1 cellular context compared by ENCODE assay signal in the genomic region with DNA sequence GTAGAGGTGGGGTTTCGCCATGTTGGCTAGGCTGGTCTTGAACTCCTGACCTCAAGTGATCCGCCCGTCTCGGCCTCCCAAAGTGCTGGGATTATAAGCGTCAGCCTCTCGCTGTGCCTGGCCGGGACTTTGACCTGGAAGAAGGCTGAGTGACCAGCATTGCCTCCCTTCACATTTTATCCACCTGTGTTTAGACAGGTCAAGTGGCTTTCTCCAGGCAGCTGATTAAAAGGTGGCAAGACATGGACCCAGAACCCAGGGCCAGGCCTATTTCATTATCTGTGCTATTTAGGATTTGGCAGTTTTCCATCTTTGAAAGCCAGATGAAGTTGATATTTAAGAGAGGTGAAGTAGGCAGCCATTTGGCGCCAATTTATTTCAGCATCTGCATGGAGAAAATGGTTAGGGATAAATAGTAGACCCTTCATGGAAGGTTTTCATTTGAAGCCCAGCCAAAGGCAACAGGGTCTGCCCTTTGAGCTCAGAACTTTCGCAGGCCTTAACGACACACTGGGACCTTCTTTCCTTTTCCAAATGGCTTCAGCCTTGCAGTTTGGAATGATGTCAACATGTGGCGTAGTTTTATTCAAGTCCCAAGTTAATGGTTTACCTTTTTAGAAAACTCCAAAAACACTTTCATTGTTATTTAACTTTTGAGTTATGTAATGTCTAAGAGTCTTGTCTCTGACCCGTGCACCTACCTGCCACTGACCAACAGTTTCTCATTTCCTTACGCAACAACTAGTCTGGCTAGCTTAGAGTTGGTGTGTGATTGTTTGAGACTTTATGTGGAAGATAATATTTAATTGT.
TF ChIP-seq lines count a peak whose summit lies in the region.

No MANE protein-coding gene starts in this region.

TF ChIP-seq in HepG2, 621 proteins besides CTCF, POLR2A, EP300 and RAD21 (continued from another document and continues in another):
- no peak; the same call in 1 of the 2 replicates for TF ChIP-seq ZSCAN5A (CRISPR knock-in tag; IDR thresholded peaks at IDR 0.05; ENCODE audit: borderline replicate concordance)
- TF ChIP-seq SP2 (CRISPR knock-in tag; IDR thresholded peaks at IDR 0.05), result no peak
- TF ChIP-seq MXD4 (CRISPR knock-in tag; IDR thresholded peaks at IDR 0.05), result no peak
- no peak for TF ChIP-seq MAF1 (CRISPR knock-in tag; IDR thresholded peaks at IDR 0.05; ENCODE audit: borderline replicate concordance)
- no peak for TF ChIP-seq SMAD9 (CRISPR knock-in tag; IDR thresholded peaks at IDR 0.05)
- TF ChIP-seq HHEX (CRISPR knock-in tag; IDR thresholded peaks at IDR 0.05), result no peak
- no peak for TF ChIP-seq ZFP36L2 (CRISPR knock-in tag; IDR thresholded peaks at IDR 0.05)
- TF ChIP-seq BRCA1 (CRISPR knock-in tag; IDR thresholded peaks at IDR 0.05), result 0 out of 2 replicates have a peak, but pooled peaks have one; percentile 23
- no peak for TF ChIP-seq ATAD3A (CRISPR knock-in tag; IDR thresholded peaks at IDR 0.05)
- TF ChIP-seq, protein P1, sequence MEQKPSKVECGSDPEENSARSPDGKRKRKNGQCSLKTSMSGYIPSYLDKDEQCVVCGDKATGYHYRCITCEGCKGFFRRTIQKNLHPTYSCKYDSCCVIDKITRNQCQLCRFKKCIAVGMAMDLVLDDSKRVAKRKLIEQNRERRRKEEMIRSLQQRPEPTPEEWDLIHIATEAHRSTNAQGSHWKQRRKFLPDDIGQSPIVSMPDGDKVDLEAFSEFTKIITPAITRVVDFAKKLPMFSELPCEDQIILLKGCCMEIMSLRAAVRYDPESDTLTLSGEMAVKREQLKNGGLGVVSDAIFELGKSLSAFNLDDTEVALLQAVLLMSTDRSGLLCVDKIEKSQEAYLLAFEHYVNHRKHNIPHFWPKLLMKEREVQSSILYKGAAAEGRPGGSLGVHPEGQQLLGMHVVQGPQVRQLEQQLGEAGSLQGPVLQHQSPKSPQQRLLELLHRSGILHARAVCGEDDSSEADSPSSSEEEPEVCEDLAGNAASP (CRISPR knock-in tag; IDR thresholded peaks at IDR 0.05; ENCODE audit: borderline replicate concordance), result no peak; the same call in 1 of the 2 replicates
- TF ChIP-seq NFRKB (IDR thresholded peaks at IDR 0.05), result no peak
- TF ChIP-seq, protein P2, sequence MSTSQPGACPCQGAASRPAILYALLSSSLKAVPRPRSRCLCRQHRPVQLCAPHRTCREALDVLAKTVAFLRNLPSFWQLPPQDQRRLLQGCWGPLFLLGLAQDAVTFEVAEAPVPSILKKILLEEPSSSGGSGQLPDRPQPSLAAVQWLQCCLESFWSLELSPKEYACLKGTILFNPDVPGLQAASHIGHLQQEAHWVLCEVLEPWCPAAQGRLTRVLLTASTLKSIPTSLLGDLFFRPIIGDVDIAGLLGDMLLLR (CRISPR knock-in tag; IDR thresholded peaks at IDR 0.05), result no peak
- no peak for TF ChIP-seq MBNL3 (CRISPR knock-in tag; conservative IDR thresholded peaks at IDR 0.05)
- TF ChIP-seq, protein P3, sequence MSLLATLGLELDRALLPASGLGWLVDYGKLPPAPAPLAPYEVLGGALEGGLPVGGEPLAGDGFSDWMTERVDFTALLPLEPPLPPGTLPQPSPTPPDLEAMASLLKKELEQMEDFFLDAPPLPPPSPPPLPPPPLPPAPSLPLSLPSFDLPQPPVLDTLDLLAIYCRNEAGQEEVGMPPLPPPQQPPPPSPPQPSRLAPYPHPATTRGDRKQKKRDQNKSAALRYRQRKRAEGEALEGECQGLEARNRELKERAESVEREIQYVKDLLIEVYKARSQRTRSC (CRISPR knock-in tag; IDR thresholded peaks at IDR 0.05; ENCODE audit: low read depth), result no peak
- TF ChIP-seq SNAI1 (CRISPR knock-in tag; IDR thresholded peaks at IDR 0.05; ENCODE audit: borderline replicate concordance), result no peak
- TF ChIP-seq KLF6 (CRISPR knock-in tag; IDR thresholded peaks at IDR 0.05), result no peak
- no peak for TF ChIP-seq PHF5A (CRISPR knock-in tag; IDR thresholded peaks at IDR 0.05; ENCODE audit: low read depth, unreplicated experiment)
- TF ChIP-seq NFE2 (CRISPR knock-in tag; IDR thresholded peaks at IDR 0.05), result no peak
- TF ChIP-seq JUN (CRISPR knock-in tag; IDR thresholded peaks at IDR 0.05), result no peak
- TF ChIP-seq, protein P4, sequence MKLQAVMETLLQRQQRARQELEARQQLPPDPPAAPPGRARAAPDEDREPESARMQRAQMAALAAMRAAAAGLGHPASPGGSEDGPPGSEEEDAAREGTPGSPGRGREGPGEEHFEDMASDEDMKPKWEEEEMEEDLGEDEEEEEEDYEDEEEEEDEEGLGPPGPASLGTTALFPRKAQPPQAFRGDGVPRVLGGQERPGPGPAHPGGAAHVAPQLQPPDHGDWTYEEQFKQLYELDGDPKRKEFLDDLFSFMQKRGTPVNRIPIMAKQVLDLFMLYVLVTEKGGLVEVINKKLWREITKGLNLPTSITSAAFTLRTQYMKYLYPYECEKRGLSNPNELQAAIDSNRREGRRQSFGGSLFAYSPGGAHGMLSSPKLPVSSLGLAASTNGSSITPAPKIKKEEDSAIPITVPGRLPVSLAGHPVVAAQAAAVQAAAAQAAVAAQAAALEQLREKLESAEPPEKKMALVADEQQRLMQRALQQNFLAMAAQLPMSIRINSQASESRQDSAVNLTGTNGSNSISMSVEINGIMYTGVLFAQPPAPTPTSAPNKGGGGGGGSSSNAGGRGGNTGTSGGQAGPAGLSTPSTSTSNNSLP (IDR thresholded peaks at IDR 0.05; ENCODE audit: low read depth, low read length), result peak; percentile 77
- TF ChIP-seq POLR2AphosphoS2 (IDR thresholded peaks at IDR 0.05; ENCODE audit: low read depth, low read length), result no peak
- TF ChIP-seq, protein P5, sequence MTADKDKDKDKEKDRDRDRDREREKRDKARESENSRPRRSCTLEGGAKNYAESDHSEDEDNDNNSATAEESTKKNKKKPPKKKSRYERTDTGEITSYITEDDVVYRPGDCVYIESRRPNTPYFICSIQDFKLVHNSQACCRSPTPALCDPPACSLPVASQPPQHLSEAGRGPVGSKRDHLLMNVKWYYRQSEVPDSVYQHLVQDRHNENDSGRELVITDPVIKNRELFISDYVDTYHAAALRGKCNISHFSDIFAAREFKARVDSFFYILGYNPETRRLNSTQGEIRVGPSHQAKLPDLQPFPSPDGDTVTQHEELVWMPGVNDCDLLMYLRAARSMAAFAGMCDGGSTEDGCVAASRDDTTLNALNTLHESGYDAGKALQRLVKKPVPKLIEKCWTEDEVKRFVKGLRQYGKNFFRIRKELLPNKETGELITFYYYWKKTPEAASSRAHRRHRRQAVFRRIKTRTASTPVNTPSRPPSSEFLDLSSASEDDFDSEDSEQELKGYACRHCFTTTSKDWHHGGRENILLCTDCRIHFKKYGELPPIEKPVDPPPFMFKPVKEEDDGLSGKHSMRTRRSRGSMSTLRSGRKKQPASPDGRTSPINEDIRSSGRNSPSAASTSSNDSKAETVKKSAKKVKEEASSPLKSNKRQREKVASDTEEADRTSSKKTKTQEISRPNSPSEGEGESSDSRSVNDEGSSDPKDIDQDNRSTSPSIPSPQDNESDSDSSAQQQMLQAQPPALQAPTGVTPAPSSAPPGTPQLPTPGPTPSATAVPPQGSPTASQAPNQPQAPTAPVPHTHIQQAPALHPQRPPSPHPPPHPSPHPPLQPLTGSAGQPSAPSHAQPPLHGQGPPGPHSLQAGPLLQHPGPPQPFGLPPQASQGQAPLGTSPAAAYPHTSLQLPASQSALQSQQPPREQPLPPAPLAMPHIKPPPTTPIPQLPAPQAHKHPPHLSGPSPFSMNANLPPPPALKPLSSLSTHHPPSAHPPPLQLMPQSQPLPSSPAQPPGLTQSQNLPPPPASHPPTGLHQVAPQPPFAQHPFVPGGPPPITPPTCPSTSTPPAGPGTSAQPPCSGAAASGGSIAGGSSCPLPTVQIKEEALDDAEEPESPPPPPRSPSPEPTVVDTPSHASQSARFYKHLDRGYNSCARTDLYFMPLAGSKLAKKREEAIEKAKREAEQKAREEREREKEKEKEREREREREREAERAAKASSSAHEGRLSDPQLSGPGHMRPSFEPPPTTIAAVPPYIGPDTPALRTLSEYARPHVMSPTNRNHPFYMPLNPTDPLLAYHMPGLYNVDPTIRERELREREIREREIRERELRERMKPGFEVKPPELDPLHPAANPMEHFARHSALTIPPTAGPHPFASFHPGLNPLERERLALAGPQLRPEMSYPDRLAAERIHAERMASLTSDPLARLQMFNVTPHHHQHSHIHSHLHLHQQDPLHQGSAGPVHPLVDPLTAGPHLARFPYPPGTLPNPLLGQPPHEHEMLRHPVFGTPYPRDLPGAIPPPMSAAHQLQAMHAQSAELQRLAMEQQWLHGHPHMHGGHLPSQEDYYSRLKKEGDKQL (CRISPR knock-in tag; IDR thresholded peaks at IDR 0.05; ENCODE audit: low read depth), result no peak; the same call in 1 of the 2 replicates
- TF ChIP-seq ZNF414 (CRISPR knock-in tag; IDR thresholded peaks at IDR 0.05), result no peak
- TF ChIP-seq, protein P6, sequence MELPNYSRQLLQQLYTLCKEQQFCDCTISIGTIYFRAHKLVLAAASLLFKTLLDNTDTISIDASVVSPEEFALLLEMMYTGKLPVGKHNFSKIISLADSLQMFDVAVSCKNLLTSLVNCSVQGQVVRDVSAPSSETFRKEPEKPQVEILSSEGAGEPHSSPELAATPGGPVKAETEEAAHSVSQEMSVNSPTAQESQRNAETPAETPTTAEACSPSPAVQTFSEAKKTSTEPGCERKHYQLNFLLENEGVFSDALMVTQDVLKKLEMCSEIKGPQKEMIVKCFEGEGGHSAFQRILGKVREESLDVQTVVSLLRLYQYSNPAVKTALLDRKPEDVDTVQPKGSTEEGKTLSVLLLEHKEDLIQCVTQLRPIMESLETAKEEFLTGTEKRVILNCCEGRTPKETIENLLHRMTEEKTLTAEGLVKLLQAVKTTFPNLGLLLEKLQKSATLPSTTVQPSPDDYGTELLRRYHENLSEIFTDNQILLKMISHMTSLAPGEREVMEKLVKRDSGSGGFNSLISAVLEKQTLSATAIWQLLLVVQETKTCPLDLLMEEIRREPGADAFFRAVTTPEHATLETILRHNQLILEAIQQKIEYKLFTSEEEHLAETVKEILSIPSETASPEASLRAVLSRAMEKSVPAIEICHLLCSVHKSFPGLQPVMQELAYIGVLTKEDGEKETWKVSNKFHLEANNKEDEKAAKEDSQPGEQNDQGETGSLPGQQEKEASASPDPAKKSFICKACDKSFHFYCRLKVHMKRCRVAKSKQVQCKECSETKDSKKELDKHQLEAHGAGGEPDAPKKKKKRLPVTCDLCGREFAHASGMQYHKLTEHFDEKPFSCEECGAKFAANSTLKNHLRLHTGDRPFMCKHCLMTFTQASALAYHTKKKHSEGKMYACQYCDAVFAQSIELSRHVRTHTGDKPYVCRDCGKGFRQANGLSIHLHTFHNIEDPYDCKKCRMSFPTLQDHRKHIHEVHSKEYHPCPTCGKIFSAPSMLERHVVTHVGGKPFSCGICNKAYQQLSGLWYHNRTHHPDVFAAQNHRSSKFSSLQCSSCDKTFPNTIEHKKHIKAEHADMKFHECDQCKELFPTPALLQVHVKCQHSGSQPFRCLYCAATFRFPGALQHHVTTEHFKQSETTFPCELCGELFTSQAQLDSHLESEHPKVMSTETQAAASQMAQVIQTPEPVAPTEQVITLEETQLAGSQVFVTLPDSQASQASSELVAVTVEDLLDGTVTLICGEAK (IDR thresholded peaks at IDR 0.05), result no peak
- TF ChIP-seq, protein P6 (CRISPR knock-in tag; IDR thresholded peaks at IDR 0.05), result no peak
- no peak for TF ChIP-seq FOXC1 (CRISPR knock-in tag; IDR thresholded peaks at IDR 0.05; ENCODE audit: borderline replicate concordance)
